Comparison of ENCODE assay signal across 11 cellular contexts in genomic region chr12:54420766-54421144, GRCh38. TPM values are rescaled to one million over a fixed set of nuclear protein-coding genes. Genes with fewer than 3 reads are reported as not detected.
DNase-seq lines count a peak whose midpoint lies in the region; ATAC-seq and TF ChIP-seq lines count a peak whose summit lies in the region.
"Had no signal": no experiment of that assay in that cellular context is flagged by ENCODE, and none has a peak within 500 bp of the region (broad histone marks: within the 10 kb centered on the region; RNA-seq: fewer than 3 reads in every experiment).

No MANE protein-coding gene starts in this region.

- H3K36me3 Mint-ChIP-seq in T-cell: no peaks in the 10 kb centered on the region

- peaks cover 0 to 4% of the 10 kb centered on the region in 2 donors for H3K27me3 Mint-ChIP-seq in T-cell

- no peaks in the 10 kb centered on the region for H3K9me2 ChIP-seq in GM23248 (ENCODE audit: insufficient read depth)

- H3K4me1 ChIP-seq in GM23248 (ENCODE audit: insufficient read depth) (peaks cover 70% of the 10 kb centered on the region), sigmoid colon (peaks cover 0 to 75% (median 62%) of the 10 kb centered on the region in 4 donors)

- peak overlapping the region; percentile 28; the same call in 1 of the 2 replicates for H2AFZ ChIP-seq in GM23248

- H3K27ac Mint-ChIP-seq in T-cell: peak overlapping the region; percentile 85 to 87

- no peaks in the 10 kb centered on the region for H3K9me3 Mint-ChIP-seq in T-cell

- TF ChIP-seq CTCF in fibroblast of villous mesenchyme (IDR thresholded peaks at IDR 0.05; ENCODE audit: insufficient read depth, low read depth, low read length): no peak
- TF ChIP-seq CTCF in sigmoid colon (IDR thresholded peaks at IDR 0.05): no peak

- H3K4me3 ChIP-seq in GM23248: no peak overlapping the region
- H3K4me3 ChIP-seq in fibroblast of villous mesenchyme (ENCODE audit: low read depth, low read length): no peak overlapping the region
- H3K4me3 ChIP-seq in sigmoid colon: peak overlapping the region; percentile 96 to 100 (median 100)
- H3K4me3 ChIP-seq: SJSA1 had no signal

- H3K27me3 ChIP-seq in GM23248 (replicated peaks; ENCODE audit: insufficient read depth) (no peaks in the 10 kb centered on the region), sigmoid colon (no peaks in the 10 kb centered on the region)
- H3K27me3 ChIP-seq: SJSA1 had no signal

- H3K36me3 ChIP-seq in GM23248 (ENCODE audit: low read depth) (no peaks in the 10 kb centered on the region), sigmoid colon (peaks cover 0 to 6% (median 1%) of the 10 kb centered on the region in 4 donors)

- no peak for TF ChIP-seq POLR2A in sigmoid colon (IDR thresholded peaks at IDR 0.05)

- intact Hi-C loops in sigmoid colon (cut with DNase I): no loop called here

- peak overlapping the region; percentile 86 for H3K4me2 ChIP-seq in GM23248 (ENCODE audit: unreplicated experiment)

- 33 to 34% methylated on average over 2 of the region's 2 CpGs for WGBS in GM23248 (ENCODE audit: low coverage in 1 of 2, low lambda C conversion rate in 2 of 2, missing lambda C conversion rate in 2 of 2), 2 experiments
- 41 to 66% methylated on average over 2 of the region's 2 CpGs for WGBS in sigmoid colon, 2 donors

- peak overlapping the region; percentile 98 for H3K9ac ChIP-seq in GM23248

- POLR2A ChIA-PET in T-cell (lab: Charles Lee): no interaction called here

- ATAC-seq in T-cell (replicated peaks in 1 of 4): no peak
- no peak for ATAC-seq in HG02870 (IDR thresholded peaks at IDR 0.05; ENCODE audit: unreplicated experiment)

- CTCF ChIA-PET in T-cell (lab: Charles Lee): no interaction called here

- H3K27ac ChIP-seq in GM23248 (peak overlapping the region; percentile 98), sigmoid colon (peak overlapping the region; percentile 96 to 100 (median 100))
- H3K27ac ChIP-seq: SJSA1 had no signal

- in situ Hi-C loops in GM23248 (cut with MboI): no loop called here

- peak overlapping the region; percentile 75 to 95 (median 81) for H3K4me3 Mint-ChIP-seq in T-cell

- no peak for TF ChIP-seq EP300 in sigmoid colon (IDR thresholded peaks at IDR 0.05)

- H3F3A ChIP-seq in GM23248 (ENCODE audit: insufficient read depth): peaks cover 48% of the 10 kb centered on the region

- peaks cover 45% of the 10 kb centered on the region for H3K79me2 ChIP-seq in GM23248 (ENCODE audit: insufficient read depth)

- H4K20me1 ChIP-seq in GM23248 (ENCODE audit: insufficient read depth): peaks cover 3% of the 10 kb centered on the region; the same call in 1 of the 2 replicates

- DNase-seq in GM23248: peak; percentile 41
- DNase-seq in T-cell: no peak
- DNase-seq in fibroblast of villous mesenchyme (ENCODE audit: low read depth): peak; percentile 79
- DNase-seq in sigmoid colon: peak; percentile 90
- no peak for DNase-seq in DMS79 treated with DMSO at 0.1 percent for 48 hours (lab: John Stamatoyannopoulos, UW)
- DNase-seq in midbrain (lab: John Stamatoyannopoulos, UW): no peak
- DNase-seq in AML-193 (lab: John Stamatoyannopoulos, UW): no peak
- DNase-seq: amygdala, KG1 had no signal

- peaks cover 41 to 61% (median 51%) of the 10 kb centered on the region in 3 donors for H3K4me1 Mint-ChIP-seq in T-cell

- H3K9me3 ChIP-seq in GM23248 (ENCODE audit: low read depth) (no peaks in the 10 kb centered on the region), sigmoid colon (no peaks in the 10 kb centered on the region)
- H3K9me3 ChIP-seq: SJSA1 had no signal

RNA-seq across cellular contexts. Expression of gene ITGA5, which starts 1.7 kb away (rescaled TPM):
- total RNA-seq in GM23248 (2014; rRNA removed; shearing (Covaris generic)): 496 and 541 TPM in 2 replicates
- 402 and 416 TPM in 2 replicates for polyA plus RNA-seq in GM23248 (2016; fragmentation: Nextera tagmentation; extraction: Ambion mirVana)
- 100 to 1,000 TPM in 3 of 5 donors, 10 to 100 TPM in 2; 58.6 to 183 (median 169) TPM for total RNA-seq in T-cell
- total RNA-seq in fibroblast of villous mesenchyme: 431 and 438 TPM in 2 replicates
- 100 to 1,000 TPM; 200 to 765 (median 459) TPM for total RNA-seq in sigmoid colon
- 10 to 100 TPM in 1 of 3 donors, 1 to 10 TPM in 2; 7.4 to 92.7 (median 7.8) TPM for polyA plus RNA-seq in sigmoid colon

RNA-seq across cellular contexts. Expression of gene ZNF385A, which starts 36.2 kb away (rescaled TPM):
- total RNA-seq in GM23248 (2014; rRNA removed; shearing (Covaris generic)): 1.6 and 1.8 TPM in 2 replicates
- polyA plus RNA-seq in GM23248 (2016; fragmentation: Nextera tagmentation; extraction: Ambion mirVana) (2.9 and 3.1 TPM in 2 replicates), sigmoid colon (10 to 100 TPM in 1 of 3 donors, 1 to 10 TPM in 2; 4.4 to 19.2 (median 7.0) TPM)
- total RNA-seq in T-cell (1 to 10 TPM in 4 of 5 donors, under 1 TPM in 1; 0.90 to 2.7 (median 1.2) TPM), fibroblast of villous mesenchyme (1.3 and 2.2 TPM in 2 replicates), sigmoid colon (10 to 100 TPM in 2 of 4 donors, 1 to 10 TPM in 2; 5.6 to 18.6 (median 10.6) TPM)

RNA-seq across cellular contexts. Expression of gene GTSF1, which starts 52.6 kb away (rescaled TPM):
- not detected in 2 replicates for total RNA-seq in GM23248 (2014; rRNA removed; shearing (Covaris generic))
- polyA plus RNA-seq in GM23248 (2016; fragmentation: Nextera tagmentation; extraction: Ambion mirVana) (0.29 TPM in 1 of 2 replicates, not detected in the other), sigmoid colon (1 to 10 TPM in 2 of 3 donors, not detected in 1; 1.4 to 3.6 TPM)
- total RNA-seq in T-cell (1 to 10 TPM; 2.5 to 7.3 (median 3.7) TPM), fibroblast of villous mesenchyme (1.7 and 3.5 TPM in 2 replicates), sigmoid colon (not detected)
- total RNA-seq: SJSA1 had no signal

RNA-seq across cellular contexts. Expression of gene GPR84, which starts 56.5 kb away (rescaled TPM):
- total RNA-seq in GM23248 (2014; rRNA removed; shearing (Covaris generic)): not detected in 2 replicates
- polyA plus RNA-seq in GM23248 (2016; fragmentation: Nextera tagmentation; extraction: Ambion mirVana): not detected in 2 replicates
- not detected for total RNA-seq in T-cell
- not detected in 2 replicates for total RNA-seq in fibroblast of villous mesenchyme
- total RNA-seq in sigmoid colon: under 1 TPM in 1 of 4 donors, not detected in 3; 0.54 TPM
- under 1 TPM; 0.60 to 0.92 (median 0.69) TPM for polyA plus RNA-seq in sigmoid colon
- total RNA-seq: SJSA1 had no signal

Comparison
In these comparisons a context has a peak if more than half of its experiments do, and no peak if none do; other contexts are left out.
1. DNase-seq: peak in GM23248 (single experiment), fibroblast of villous mesenchyme (single experiment) and sigmoid colon (single experiment); none in T-cell (0 of 34), DMS79 treated with DMSO at 0.1 percent for 48 hours (single experiment), midbrain (single experiment) and AML-193 (0 of 2).
2. H3K4me3 ChIP-seq: peak in sigmoid colon (4 of 4); none in GM23248 (single experiment) and fibroblast of villous mesenchyme (single experiment).